ENCODE assay signal across 28 cellular contexts in genomic region chr1:223474804-223475203, GRCh38.
"Had no signal": no experiment of that assay in that cellular context is flagged by ENCODE, and none has a peak within 500 bp of the region (broad histone marks: within the 10 kb centered on the region; RNA-seq: fewer than 3 reads in every experiment).

No MANE protein-coding gene starts in this region.

- H3K9me3 ChIP-seq: body of pancreas, colonic mucosa, lower lobe of right lung, ovary, prostate gland, sigmoid colon, suprapubic skin, tibial artery had no signal

- H3K27ac ChIP-seq: body of pancreas, cardiac muscle cell, colonic mucosa, left lung, lower lobe of right lung, ovary, prostate gland, sigmoid colon, suprapubic skin, tibial artery had no signal

- H3K27me3 ChIP-seq: body of pancreas, cardiac muscle cell, colonic mucosa, ovary had no signal

- DNase-seq: activated CD4-positive, alpha-beta memory T cell treated with anti-CD3 and anti-CD28 coated beads, Interleukin-2, amount 10 ng/mL, durations not matched to agents 7 days and 5 days; activated CD4-positive, alpha-beta T cell treated with anti-CD3 and anti-CD28 coated beads, Interleukin-2, amount 10 ng/mL, durations not matched to agents 24 days and 14 days; activated CD4-positive, CD25-positive, alpha-beta regulatory T cell; activated T-cell treated with anti-CD3 and anti-CD28 coated beads, Interleukin-2, amount 50 U/mL, for 48 hours; anterior cingulate cortex; body of pancreas; cerebellar nuclear complex; colonic mucosa; effector CD8-positive, alpha-beta T cell; glutamatergic neuron; left lung; lower lobe of right lung; mesenchymal stem cell; ovary; sigmoid colon; small intestine; stimulated activated CD4-positive, alpha-beta T cell treated with anti-CD3 and anti-CD28 coated beads, Interleukin-4, amount 100 ng/mL, for 4 hours; stimulated activated CD8-positive, alpha-beta memory T cell treated with anti-CD3 and anti-CD28 coated beads, Interleukin-4, amount 100 ng/mL, for 48 hours; T-helper 1 cell; tibial artery had no signal

- H3K9me3 Mint-ChIP-seq: activated CD4-positive, alpha-beta memory T cell treated with anti-CD3 and anti-CD28 coated beads, Interleukin-2, amount 10 ng/mL, durations not matched to agents 7 days and 5 days; activated CD4-positive, alpha-beta T cell treated with anti-CD3 and anti-CD28 coated beads, Interleukin-2, amount 10 ng/mL, durations not matched to agents 24 days and 14 days; activated naive CD4-positive, alpha-beta T cell treated with anti-CD3 and anti-CD28 coated beads, Interleukin-2, amount 50 U/mL, for 24 hours; activated T-helper 2 cell treated with anti-CD3 and anti-CD28 coated beads, Interferon-gamma antibody, Interleukin-2, Interleukin-4, amounts not matched to agents 10 μg/mL and 5 μg/mL and 100 μg/mL, durations not matched to agents 14 hours and 24 hours and 36 hours; natural killer cell treated with Interleukin-12 subunit alpha and Interleukin-12 subunit beta and Interleukin-15 and Interleukin-18, amount 100 ng/mL, for 72 hours; stimulated activated memory B cell treated with anti-CD40 and anti-IgM and Interleukin-4, amounts not matched to agents 10 μg/mL and 1 μg/mL and 100 μg/mL, for 72 hours; T-helper 2 cell treated with Interferon-gamma antibody and Interleukin-4, amounts not matched to agents 5 μg/mL and 100 μg/mL, for 36 hours had no signal

- ATAC-seq: body of pancreas; left lung; lower lobe of right lung; natural killer cell treated with Interleukin-12 subunit alpha and Interleukin-12 subunit beta and Interleukin-15 and Interleukin-18, amount 100 ng/mL, for 72 hours; stimulated activated memory B cell treated with anti-CD40 and anti-IgM and Interleukin-4, amounts not matched to agents 10 μg/mL and 1 μg/mL and 100 μg/mL, for 72 hours had no signal

- H3K4me3 Mint-ChIP-seq: activated CD4-positive, alpha-beta memory T cell treated with anti-CD3 and anti-CD28 coated beads, Interleukin-2, amount 10 ng/mL, durations not matched to agents 7 days and 5 days; activated CD4-positive, alpha-beta T cell treated with anti-CD3 and anti-CD28 coated beads, Interleukin-2, amount 10 ng/mL, durations not matched to agents 24 days and 14 days; activated naive CD4-positive, alpha-beta T cell treated with anti-CD3 and anti-CD28 coated beads, Interleukin-2, amount 50 U/mL, for 24 hours; natural killer cell treated with Interleukin-12 subunit alpha and Interleukin-12 subunit beta and Interleukin-15 and Interleukin-18, amount 100 ng/mL, for 72 hours; stimulated activated memory B cell treated with anti-CD40 and anti-IgM and Interleukin-4, amounts not matched to agents 10 μg/mL and 1 μg/mL and 100 μg/mL, for 72 hours; T-helper 2 cell treated with Interferon-gamma antibody and Interleukin-4, amounts not matched to agents 5 μg/mL and 100 μg/mL, for 36 hours had no signal

- H3K4me3 ChIP-seq: body of pancreas, cardiac muscle cell, colonic mucosa, left lung, lower lobe of right lung, ovary, prostate gland, sigmoid colon, suprapubic skin, tibial artery had no signal

- H3K36me3 Mint-ChIP-seq: activated naive CD4-positive, alpha-beta T cell treated with anti-CD3 and anti-CD28 coated beads, Interleukin-2, amount 50 U/mL, for 24 hours; natural killer cell treated with Interleukin-12 subunit alpha and Interleukin-12 subunit beta and Interleukin-15 and Interleukin-18, amount 100 ng/mL, for 72 hours; stimulated activated memory B cell treated with anti-CD40 and anti-IgM and Interleukin-4, amounts not matched to agents 10 μg/mL and 1 μg/mL and 100 μg/mL, for 72 hours had no signal

- H3K4me1 Mint-ChIP-seq: activated CD4-positive, alpha-beta memory T cell treated with anti-CD3 and anti-CD28 coated beads, Interleukin-2, amount 10 ng/mL, durations not matched to agents 7 days and 5 days; activated CD4-positive, alpha-beta T cell treated with anti-CD3 and anti-CD28 coated beads, Interleukin-2, amount 10 ng/mL, durations not matched to agents 24 days and 14 days; activated naive CD4-positive, alpha-beta T cell treated with anti-CD3 and anti-CD28 coated beads, Interleukin-2, amount 50 U/mL, for 24 hours; stimulated activated memory B cell treated with anti-CD40 and anti-IgM and Interleukin-4, amounts not matched to agents 10 μg/mL and 1 μg/mL and 100 μg/mL, for 72 hours had no signal

- H3K4me1 ChIP-seq: body of pancreas, colonic mucosa, lower lobe of right lung, prostate gland, sigmoid colon, suprapubic skin, tibial artery had no signal

- H3K36me3 ChIP-seq: cardiac muscle cell, colonic mucosa, left lung, lower lobe of right lung, ovary, prostate gland, sigmoid colon, suprapubic skin, tibial artery had no signal

- H3K27ac Mint-ChIP-seq: activated CD4-positive, alpha-beta memory T cell treated with anti-CD3 and anti-CD28 coated beads, Interleukin-2, amount 10 ng/mL, durations not matched to agents 7 days and 5 days; activated CD4-positive, alpha-beta T cell treated with anti-CD3 and anti-CD28 coated beads, Interleukin-2, amount 10 ng/mL, durations not matched to agents 24 days and 14 days; activated naive CD4-positive, alpha-beta T cell treated with anti-CD3 and anti-CD28 coated beads, Interleukin-2, amount 50 U/mL, for 24 hours; activated T-helper 2 cell treated with anti-CD3 and anti-CD28 coated beads, Interferon-gamma antibody, Interleukin-2, Interleukin-4, amounts not matched to agents 10 μg/mL and 5 μg/mL and 100 μg/mL, durations not matched to agents 14 hours and 24 hours and 36 hours; natural killer cell treated with Interleukin-12 subunit alpha and Interleukin-12 subunit beta and Interleukin-15 and Interleukin-18, amount 100 ng/mL, for 72 hours; stimulated activated memory B cell treated with anti-CD40 and anti-IgM and Interleukin-4, amounts not matched to agents 10 μg/mL and 1 μg/mL and 100 μg/mL, for 72 hours; T-helper 2 cell treated with Interferon-gamma antibody and Interleukin-4, amounts not matched to agents 5 μg/mL and 100 μg/mL, for 36 hours had no signal
